18 cellular contexts compared by ENCODE assay signal in genomic region chr10:51707821-51708424, GRCh38. TPM values are rescaled to one million over a fixed set of nuclear protein-coding genes. Genes with fewer than 3 reads are reported as not detected.
DNase-seq lines count a peak whose midpoint lies in the region; ATAC-seq, FAIRE-seq and TF ChIP-seq lines count a peak whose summit lies in the region.
"Had no signal": no experiment of that assay in that cellular context is flagged by ENCODE, and none has a peak within 500 bp of the region (broad histone marks: within the 10 kb centered on the region; RNA-seq: fewer than 3 reads in every experiment).

No MANE protein-coding gene starts in this region.

- no peaks in the 10 kb centered on the region for H3K36me3 Mint-ChIP-seq in activated naive CD4-positive, alpha-beta T cell treated with anti-CD3 and anti-CD28 coated beads, Interleukin-2, amount 50 U/mL, for 24 hours
- H3K36me3 Mint-ChIP-seq in T-helper 2 cell treated with Interferon-gamma antibody and Interleukin-4, amounts not matched to agents 5 μg/mL and 100 μg/mL, for 36 hours (ENCODE audit: low read depth), result peaks cover 8% of the 10 kb centered on the region

- no peaks in the 10 kb centered on the region for H3K79me2 ChIP-seq in HepG2 (ENCODE audit: insufficient read depth, low read length)

- POLR2A ChIA-PET in HepG2 (lab: Yijun Ruan, JAX), result no interaction called here

- H3K27me3 ChIP-seq in gastroesophageal sphincter, result no peaks in the 10 kb centered on the region
- H3K27me3 ChIP-seq in tibial artery, result no peaks in the 10 kb centered on the region
- H3K27me3 ChIP-seq in HepG2 (ENCODE audit: control insufficient read depth in 1 of 2, insufficient read depth in 2 of 2, low read length in 2 of 2), result no peaks in the 10 kb centered on the region
- H3K27me3 ChIP-seq: SJCRH30 had no signal

- H3K27ac ChIP-seq in gastroesophageal sphincter (peak overlapping the region; percentile 84 to 98 (median 84)), tibial artery (peak overlapping the region; percentile 72 to 73), HepG2 (ENCODE audit: extremely low read length, insufficient read depth, low read length) (no peak overlapping the region)
- H3K27ac ChIP-seq: SJCRH30 had no signal

- no peak overlapping the region for H3K9ac ChIP-seq in HepG2 (ENCODE audit: insufficient read depth, low read depth, low read length)

- no peak for TF ChIP-seq RAD21 in HepG2 (CRISPR knock-in tag; IDR thresholded peaks at IDR 0.05)

- no peak overlapping the region for H2AFZ ChIP-seq in HepG2 (ENCODE audit: low read length)

- in situ Hi-C loops in HepG2 (cut with HindIII; ENCODE audit: extremely low pct_ligation_motif_present, low pct_unique_long_range_greater_than_20kb), result no loop called here

- no peak overlapping the region for H3K4me3 Mint-ChIP-seq in activated naive CD4-positive, alpha-beta T cell treated with anti-CD3 and anti-CD28 coated beads, Interleukin-2, amount 50 U/mL, for 24 hours
- H3K4me3 Mint-ChIP-seq in T-helper 2 cell treated with Interferon-gamma antibody and Interleukin-4, amounts not matched to agents 5 μg/mL and 100 μg/mL, for 36 hours, result peak overlapping the region; percentile 58

- no peak for TF ChIP-seq EP300 in gastroesophageal sphincter (IDR thresholded peaks at IDR 0.05)
- no peak for TF ChIP-seq EP300 in HepG2 (IDR thresholded peaks at IDR 0.05; ENCODE audit: low read depth in 2 of 2, low read length in 2 of 2)
- TF ChIP-seq EP300 in HepG2 (CRISPR knock-in tag; IDR thresholded peaks at IDR 0.05; ENCODE audit: borderline replicate concordance), result no peak

- no peak for DNase-seq in activated naive CD4-positive, alpha-beta T cell treated with anti-CD3 and anti-CD28 coated beads, Interleukin-2, amount 50 U/mL, for 16 hours
- DNase-seq in T-helper 2 cell treated with Interferon-gamma antibody and Interleukin-4, amounts not matched to agents 5 μg/mL and 100 μg/mL, for 36 hours (ENCODE audit: low spot score), result no peak
- no peak for DNase-seq in tibial artery
- DNase-seq in HepG2 (ENCODE audit: low spot score), result no peak
- DNase-seq in central memory CD4-positive, alpha-beta T cell, result no peak
- no peak for DNase-seq in sciatic nerve (ENCODE audit: low spot score)
- DNase-seq: DMS79 treated with DMSO at 0.1 percent for 48 hours; hypothalamus; Karpas-422; mesenchymal stem cell; NCI-H1105 treated with DMSO at 0.1 percent for 48 hours; NCI-H524 treated with DMSO at 0.1 percent for 48 hours; SJCRH30; stimulated activated CD4-positive, alpha-beta T cell treated with anti-CD3 and anti-CD28 coated beads, Interleukin-12 subunit alpha, Interleukin-12 subunit beta, amount 100 ng/mL, for 4 hours; T-helper 9 cell; trophoblast cell had no signal

- H3K4me1 ChIP-seq in gastroesophageal sphincter, result peaks cover 0 to 44% (median 20%) of the 10 kb centered on the region in 3 donors
- peaks cover 0 to 70% (median 28%) of the 10 kb centered on the region in 4 donors for H3K4me1 ChIP-seq in tibial artery
- no peaks in the 10 kb centered on the region for H3K4me1 ChIP-seq in HepG2 (ENCODE audit: insufficient read depth, low read length)
- H3K4me1 ChIP-seq: SJCRH30 had no signal

- TF ChIP-seq POLR2A in gastroesophageal sphincter (IDR thresholded peaks at IDR 0.05) (no peak), HepG2 (IDR thresholded peaks at IDR 0.05; ENCODE audit: insufficient read depth in 1 of 2, low read depth in 2 of 2, low read length in 2 of 2) (no peak)

- intact Hi-C loops in tibial artery (cut with DNase I; ENCODE audit: low total_unique reads) (no loop called here), HepG2 (cut with micrococcal nuclease; ENCODE audit: unreplicated experiment) (no loop called here), sciatic nerve (cut with DNase I) (no loop called here)

- no peak for ATAC-seq in gastroesophageal sphincter
- no peak for ATAC-seq in HepG2
- ATAC-seq in sciatic nerve, result no peak

- H3K4me1 Mint-ChIP-seq in activated naive CD4-positive, alpha-beta T cell treated with anti-CD3 and anti-CD28 coated beads, Interleukin-2, amount 50 U/mL, for 24 hours, result peaks cover 14% of the 10 kb centered on the region
- peaks cover 60% of the 10 kb centered on the region for H3K4me1 Mint-ChIP-seq in T-helper 2 cell treated with Interferon-gamma antibody and Interleukin-4, amounts not matched to agents 5 μg/mL and 100 μg/mL, for 36 hours (ENCODE audit: low read depth)

- FAIRE-seq in HepG2 (lab: Jason Lieb, UNC), result no peak

- H3K4me2 ChIP-seq in HepG2 (ENCODE audit: low read depth, low read length), result no peak overlapping the region

- TF ChIP-seq CTCF in gastroesophageal sphincter (IDR thresholded peaks at IDR 0.05) (no peak), tibial artery (IDR thresholded peaks at IDR 0.05) (no peak), HepG2 (CRISPR knock-in tag; IDR thresholded peaks at IDR 0.05) (no peak)

- CTCF ChIA-PET in HepG2 (lab: Yijun Ruan, JAX; ENCODE audit: low intra/inter-chr PET ratio, low total read pairs), result no interaction called here

- BruUV-seq in HepG2 (replicated peaks; lab: Mats Ljungman, UMichigan), result no TSS peak

- H3K27me3 Mint-ChIP-seq in activated naive CD4-positive, alpha-beta T cell treated with anti-CD3 and anti-CD28 coated beads, Interleukin-2, amount 50 U/mL, for 24 hours, result no peaks in the 10 kb centered on the region
- H3K27me3 Mint-ChIP-seq in T-helper 2 cell treated with Interferon-gamma antibody and Interleukin-4, amounts not matched to agents 5 μg/mL and 100 μg/mL, for 36 hours (ENCODE audit: low read depth), result no peaks in the 10 kb centered on the region

- peak overlapping the region; percentile 14 for H3K27ac Mint-ChIP-seq in activated naive CD4-positive, alpha-beta T cell treated with anti-CD3 and anti-CD28 coated beads, Interleukin-2, amount 50 U/mL, for 24 hours
- peak overlapping the region; percentile 72 for H3K27ac Mint-ChIP-seq in T-helper 2 cell treated with Interferon-gamma antibody and Interleukin-4, amounts not matched to agents 5 μg/mL and 100 μg/mL, for 36 hours

- H3K4me3 ChIP-seq in gastroesophageal sphincter, result no peak overlapping the region
- no peak overlapping the region for H3K4me3 ChIP-seq in tibial artery
- H3K4me3 ChIP-seq in HepG2 (replicated peaks in 1 of 3; ENCODE audit: insufficient read depth in 1 of 3, low read depth in 2 of 3, low read length in 3 of 3), result no peak overlapping the region
- H3K4me3 ChIP-seq: SJCRH30 had no signal

- H4K20me1 ChIP-seq in HepG2 (ENCODE audit: insufficient read depth, low read length), result no peaks in the 10 kb centered on the region

- no peaks in the 10 kb centered on the region for H3K36me3 ChIP-seq in gastroesophageal sphincter
- H3K36me3 ChIP-seq in tibial artery, result no peaks in the 10 kb centered on the region
- H3K36me3 ChIP-seq in HepG2 (replicated peaks in 1 of 2; ENCODE audit: control insufficient read depth in 1 of 2, insufficient read depth in 2 of 2, low read length in 2 of 2), result no peaks in the 10 kb centered on the region
- H3K36me3 ChIP-seq: SJCRH30 had no signal

- H3K9me3 ChIP-seq in gastroesophageal sphincter (no peaks in the 10 kb centered on the region), tibial artery (no peaks in the 10 kb centered on the region), HepG2 (ENCODE audit: low read length) (no peaks in the 10 kb centered on the region)
- H3K9me3 ChIP-seq: SJCRH30 had no signal

- 62 to 71% methylated on average over 4 to 5 of the region's 5 CpGs for WGBS in gastroesophageal sphincter (ENCODE audit: low coverage in 1 of 2), 2 donors
- WGBS in HepG2 (ENCODE audit: low lambda C conversion rate), result 2% methylated on average over 5 of the region's 5 CpGs

- H3K9me3 Mint-ChIP-seq in activated naive CD4-positive, alpha-beta T cell treated with anti-CD3 and anti-CD28 coated beads, Interleukin-2, amount 50 U/mL, for 24 hours, result no peaks in the 10 kb centered on the region
- peaks cover 6% of the 10 kb centered on the region for H3K9me3 Mint-ChIP-seq in T-helper 2 cell treated with Interferon-gamma antibody and Interleukin-4, amounts not matched to agents 5 μg/mL and 100 μg/mL, for 36 hours

TF ChIP-seq in HepG2, 621 proteins besides CTCF, POLR2A, EP300 and RAD21 (continues in another document):
- no peak for TF ChIP-seq MLX (CRISPR knock-in tag; IDR thresholded peaks at IDR 0.05)
- no peak for TF ChIP-seq SP1 (IDR thresholded peaks at IDR 0.05)
- TF ChIP-seq SP1 (CRISPR knock-in tag; IDR thresholded peaks at IDR 0.05), result no peak
- no peak for TF ChIP-seq FLYWCH1 (CRISPR knock-in tag; IDR thresholded peaks at IDR 0.05)
- no peak for TF ChIP-seq ZNF205 (CRISPR knock-in tag; IDR thresholded peaks at IDR 0.05)
- TF ChIP-seq CREM (IDR thresholded peaks at IDR 0.05), result no peak
- TF ChIP-seq CREM (CRISPR knock-in tag; IDR thresholded peaks at IDR 0.05), result no peak

RNA-seq across cellular contexts. Expression of gene CSTF2T, which starts 8.5 kb away (rescaled TPM):
- total RNA-seq in gastroesophageal sphincter (10 to 100 TPM; 24.1 to 29.3 (median 28.1) TPM), HepG2 (2016; rRNA removed; fragmentation: Illumina TruSeq; extraction: Trizol) (7.2 and 9.2 TPM in 2 replicates), sciatic nerve (21.5 TPM)
- total RNA-seq in HepG2 (2016; cell fraction: cytosol; rRNA removed; fragmentation: Illumina TruSeq; extraction: Trizol; ENCODE audit: low read depth), result 0.40 and 0.71 TPM in 2 replicates
- 7.5 and 8.0 TPM in 2 replicates for total RNA-seq in HepG2 (2016; cell fraction: insoluble cytoplasmic fraction; rRNA removed; fragmentation: Illumina TruSeq; extraction: Trizol)
- total RNA-seq in HepG2 (2016; cell fraction: membrane; rRNA removed; fragmentation: Illumina TruSeq; extraction: Trizol), result 1.9 TPM in 2 replicates
- 4.9 and 5.7 TPM in 2 replicates for total RNA-seq in HepG2 (2016; cell fraction: nucleus; rRNA removed; fragmentation: Illumina TruSeq; extraction: Trizol)
- polyA plus RNA-seq in HepG2 (2011; rRNA removed), result 1.4 and 1.8 TPM in 2 replicates
- polyA plus RNA-seq in HepG2 (2011; cell fraction: cytosol; rRNA removed), result 0.64 and 0.95 TPM in 2 replicates
- 1.1 and 1.8 TPM in 2 replicates for polyA plus RNA-seq in HepG2 (2011; cell fraction: nucleus; rRNA removed)
- polyA plus RNA-seq in HepG2 (2012), result 2.3 and 3.6 TPM in 2 replicates
- polyA plus RNA-seq in HepG2 (2016; cell fraction: cytosol; fragmentation: Illumina TruSeq; extraction: Trizol; ENCODE audit: low read depth), result 0.29 and 0.33 TPM in 2 replicates
- polyA plus RNA-seq in HepG2 (2016; cell fraction: insoluble cytoplasmic fraction; fragmentation: Illumina TruSeq; extraction: Trizol; ENCODE audit: low read depth), result 6.6 and 6.8 TPM in 2 replicates
- polyA plus RNA-seq in HepG2 (2016; cell fraction: membrane; fragmentation: Illumina TruSeq; extraction: Trizol; ENCODE audit: low read depth), result 0.68 and 0.99 TPM in 2 replicates
- polyA plus RNA-seq in HepG2 (2016; cell fraction: nucleus; fragmentation: Illumina TruSeq; extraction: Trizol; ENCODE audit: insufficient read depth, low read depth), result 4.8 and 5.0 TPM in 2 replicates
- 2.3 and 13.1 TPM in 2 replicates for polyA minus RNA-seq in HepG2 (2011; rRNA and poly(A)+ RNA removed; ENCODE audit: low replicate concordance)
- 1.1 and 1.6 TPM in 2 replicates for polyA minus RNA-seq in HepG2 (2011; cell fraction: cytosol; rRNA and poly(A)+ RNA removed)
- 5.4 and 5.7 TPM in 2 replicates for polyA minus RNA-seq in HepG2 (2011; cell fraction: nucleus; rRNA and poly(A)+ RNA removed)
